8 cellular contexts compared by ENCODE assay signal in genomic region chr14:64510825-64511679, GRCh38. TPM values are rescaled to one million over a fixed set of nuclear protein-coding genes. Genes with fewer than 3 reads are reported as not detected.
DNase-seq lines count a peak whose midpoint lies in the region; ATAC-seq, FAIRE-seq and TF ChIP-seq lines count a peak whose summit lies in the region.

No MANE protein-coding gene starts in this region.

- H3K4me1 Mint-ChIP-seq in stimulated activated memory B cell treated with anti-CD40 and anti-IgM and Interleukin-4, amounts not matched to agents 10 μg/mL and 1 μg/mL and 100 μg/mL, for 72 hours = peaks cover 73% of the 10 kb centered on the region

- H3K36me3 ChIP-seq in endothelial cell of umbilical vein (ENCODE audit: control insufficient read depth in 2 of 2, extremely low read depth in 1 of 2, insufficient read depth in 2 of 2, low read length in 2 of 2) = no peaks in the 10 kb centered on the region

- H3K27me3 ChIP-seq in endothelial cell of umbilical vein (ENCODE audit: control insufficient read depth in 2 of 2, insufficient read depth in 2 of 2, low read length in 2 of 2) = no peaks in the 10 kb centered on the region

- peaks cover 24% of the 10 kb centered on the region for H4K20me1 ChIP-seq in endothelial cell of umbilical vein (replicated peaks; ENCODE audit: control insufficient read depth, extremely low read depth, insufficient read depth, low read length)

- peaks cover 92% of the 10 kb centered on the region for H3K79me2 ChIP-seq in endothelial cell of umbilical vein (ENCODE audit: control insufficient read depth, insufficient read depth, low read length)

- POLR2A ChIA-PET in endothelial cell of umbilical vein (lab: Charles Lee) = no interaction called here

- H3K4me2 ChIP-seq in endothelial cell of umbilical vein (ENCODE audit: insufficient read depth, low read length) = peak overlapping the region; percentile 38

- H3K9me1 ChIP-seq in endothelial cell of umbilical vein (replicated peaks; ENCODE audit: control insufficient read depth, extremely low read depth, insufficient read depth, low read length) = no peaks in the 10 kb centered on the region

- no TSS peak for BruUV-seq in endothelial cell of umbilical vein (replicated peaks; lab: Mats Ljungman, UMichigan)

- DNase-seq in Caki2 (ENCODE audit: low read depth) = peak; percentile 51
- DNase-seq in HTR-8/SVneo (ENCODE audit: insufficient read length, low spot score) = peak; percentile 90
- peak; percentile 27 to 78 for DNase-seq in NOMO-1 (lab: John Stamatoyannopoulos, UW; ENCODE audit: unreplicated experiment in 2 of 2)
- DNase-seq in activated CD8-positive, alpha-beta memory T cell treated with anti-CD3 and anti-CD28 coated beads, Interleukin-2, amount 50 U/mL, for 24 hours (ENCODE audit: extremely low read depth) = peak; percentile 40
- DNase-seq in endothelial cell of umbilical vein (ENCODE audit: low read depth, low spot score) = peak; percentile 72
- DNase-seq in mucosa of gallbladder (ENCODE audit: low spot score) = peak; percentile 78

- H3K4me3 ChIP-seq in endothelial cell of umbilical vein (replicated peaks in 1 of 3; ENCODE audit: insufficient read depth in 1 of 3, low read depth in 1 of 3, low read length in 3 of 3) = no peak overlapping the region

- H3K9me3 ChIP-seq in endothelial cell of umbilical vein (replicated peaks; ENCODE audit: control insufficient read depth, insufficient read depth, low read length) = no peaks in the 10 kb centered on the region

- no peaks in the 10 kb centered on the region for H3K27me3 Mint-ChIP-seq in stimulated activated memory B cell treated with anti-CD40 and anti-IgM and Interleukin-4, amounts not matched to agents 10 μg/mL and 1 μg/mL and 100 μg/mL, for 72 hours

- no peak overlapping the region for H2AFZ ChIP-seq in endothelial cell of umbilical vein (ENCODE audit: low read depth, low read length)

- CTCF ChIA-PET in endothelial cell of umbilical vein (lab: Charles Lee) = interaction anchor here (0.6 to 3.0 kb wide), 33 partner anchors 10 to 501 kb away, joined by 3 to 43 read pairs (median 5); partner anchors contain the start of genes AKAP5 and HSPA2

- intact Hi-C loops in endothelial cell of umbilical vein (cut with micrococcal nuclease) = loop anchor here (5.0 kb wide), 1 partner anchor 251 kb away; no protein-coding TSS in a partner anchor

- no peaks in the 10 kb centered on the region for H3K9me3 Mint-ChIP-seq in stimulated activated memory B cell treated with anti-CD40 and anti-IgM and Interleukin-4, amounts not matched to agents 10 μg/mL and 1 μg/mL and 100 μg/mL, for 72 hours

- peaks cover 9% of the 10 kb centered on the region for H3K36me3 Mint-ChIP-seq in stimulated activated memory B cell treated with anti-CD40 and anti-IgM and Interleukin-4, amounts not matched to agents 10 μg/mL and 1 μg/mL and 100 μg/mL, for 72 hours

- TF ChIP-seq POLR2A in endothelial cell of umbilical vein (IDR thresholded peaks at IDR 0.05; ENCODE audit: low read depth, low read length) = no peak

- FAIRE-seq in HTR-8/SVneo (lab: Jason Lieb, UNC) (peak; percentile 99), endothelial cell of umbilical vein (lab: Jason Lieb, UNC) (peak; percentile 62)

- peak overlapping the region; percentile 44 for H3K27ac Mint-ChIP-seq in stimulated activated memory B cell treated with anti-CD40 and anti-IgM and Interleukin-4, amounts not matched to agents 10 μg/mL and 1 μg/mL and 100 μg/mL, for 72 hours

- H3K4me3 Mint-ChIP-seq in stimulated activated memory B cell treated with anti-CD40 and anti-IgM and Interleukin-4, amounts not matched to agents 10 μg/mL and 1 μg/mL and 100 μg/mL, for 72 hours = peak overlapping the region; percentile 43

- in situ Hi-C loops in Caki2 (cut with HindIII; ENCODE audit: low pct_unique_long_range_greater_than_20kb, low sequenced_read_pairs) = no loop called here

- peak; percentile 78 to 84 for TF ChIP-seq CTCF in endothelial cell of umbilical vein (IDR thresholded peaks at IDR 0.05; ENCODE audit: extremely low read depth in 1 of 2, insufficient read depth in 1 of 2, low read depth in 1 of 2, low read length in 2 of 2)

- no peak overlapping the region for H3K9ac ChIP-seq in endothelial cell of umbilical vein (replicated peaks; ENCODE audit: extremely low read depth, insufficient read depth, low read length)

- H3K27ac ChIP-seq in endothelial cell of umbilical vein (ENCODE audit: insufficient read depth, low read depth, low read length) = no peak overlapping the region

- ATAC-seq in stimulated activated memory B cell treated with anti-CD40 and anti-IgM and Interleukin-4, amounts not matched to agents 10 μg/mL and 1 μg/mL and 100 μg/mL, for 72 hours = no peak
- ATAC-seq in GM18861 (IDR thresholded peaks at IDR 0.05; ENCODE audit: unreplicated experiment) = no peak

- dilution Hi-C loops in endothelial cell of umbilical vein (cut with MboI; ENCODE audit: extremely low pct_ligation_motif_present, low sequenced_read_pairs) = no loop called here

- H3K4me1 ChIP-seq in endothelial cell of umbilical vein (ENCODE audit: control insufficient read depth, extremely low read depth, insufficient read depth, low read length) = peaks cover 21% of the 10 kb centered on the region

TF ChIP-seq in endothelial cell of umbilical vein, 7 proteins besides CTCF, POLR2A, EP300 and RAD21 (continues in another document):
- TF ChIP-seq EZH2 (IDR thresholded peaks at IDR 0.05; ENCODE audit: borderline replicate concordance, low read depth, low read length, severe bottlenecking) = no peak
- TF ChIP-seq MAX (IDR thresholded peaks at IDR 0.05; ENCODE audit: insufficient read depth, insufficient read length) = no peak

RNA-seq across cellular contexts. Expression of gene ZBTB1, which starts 6.5 kb away (rescaled TPM):
- 20.2 and 36.6 TPM in 2 replicates for total RNA-seq in Caki2 (2014; rRNA removed; shearing (Covaris generic); ENCODE audit: low replicate concordance)
- total RNA-seq in endothelial cell of umbilical vein = 32.2 and 32.5 TPM in 2 replicates
- polyA plus RNA-seq in endothelial cell of umbilical vein = 9.7 and 12.4 TPM in 2 replicates
- 12.4 and 13.8 TPM in 2 replicates for polyA plus RNA-seq in endothelial cell of umbilical vein (2011; cell fraction: cytosol; rRNA removed)
- polyA plus RNA-seq in endothelial cell of umbilical vein (2011; cell fraction: nucleus; rRNA removed) = 25.3 and 31.2 TPM in 2 replicates
- polyA plus RNA-seq in endothelial cell of umbilical vein (2012) = 16.9 and 21.7 TPM in 2 replicates
- 30.9 and 37.8 TPM in 2 replicates for polyA minus RNA-seq in endothelial cell of umbilical vein
- polyA minus RNA-seq in endothelial cell of umbilical vein (2011; cell fraction: cytosol; rRNA and poly(A)+ RNA removed) = 18.6 TPM
- polyA minus RNA-seq in endothelial cell of umbilical vein (2011; cell fraction: nucleus; rRNA and poly(A)+ RNA removed) = 35.3 and 47.6 TPM in 2 replicates
- total RNA-seq in mucosa of gallbladder = 38.5 TPM

RNA-seq across cellular contexts. Expression of gene ZBTB25, which starts 7.4 kb away (rescaled TPM):
- 0.38 and 0.74 TPM in 2 replicates for total RNA-seq in Caki2 (2014; rRNA removed; shearing (Covaris generic); ENCODE audit: low replicate concordance)
- total RNA-seq in endothelial cell of umbilical vein = 6.4 and 7.7 TPM in 2 replicates
- polyA plus RNA-seq in endothelial cell of umbilical vein = 3.2 and 3.7 TPM in 2 replicates
- 3.4 and 3.5 TPM in 2 replicates for polyA plus RNA-seq in endothelial cell of umbilical vein (2011; cell fraction: cytosol; rRNA removed)
- 8.1 and 9.7 TPM in 2 replicates for polyA plus RNA-seq in endothelial cell of umbilical vein (2011; cell fraction: nucleus; rRNA removed)
- polyA plus RNA-seq in endothelial cell of umbilical vein (2012) = 3.2 and 3.3 TPM in 2 replicates
- 8.1 and 9.8 TPM in 2 replicates for polyA minus RNA-seq in endothelial cell of umbilical vein
- polyA minus RNA-seq in endothelial cell of umbilical vein (2011; cell fraction: cytosol; rRNA and poly(A)+ RNA removed) = 16.3 TPM
- 6.6 and 8.7 TPM in 2 replicates for polyA minus RNA-seq in endothelial cell of umbilical vein (2011; cell fraction: nucleus; rRNA and poly(A)+ RNA removed)
- 13.6 TPM for total RNA-seq in mucosa of gallbladder

RNA-seq across cellular contexts. Expression of gene HSPA2, which starts 29.5 kb away (rescaled TPM):
- 38.4 and 42.5 TPM in 2 replicates for total RNA-seq in Caki2 (2014; rRNA removed; shearing (Covaris generic); ENCODE audit: low replicate concordance)
- 8.2 and 11.4 TPM in 2 replicates for total RNA-seq in endothelial cell of umbilical vein
- polyA plus RNA-seq in endothelial cell of umbilical vein = 5.3 and 5.6 TPM in 2 replicates
- 3.0 and 4.2 TPM in 2 replicates for polyA plus RNA-seq in endothelial cell of umbilical vein (2011; cell fraction: cytosol; rRNA removed)
- 3.0 and 3.6 TPM in 2 replicates for polyA plus RNA-seq in endothelial cell of umbilical vein (2011; cell fraction: nucleus; rRNA removed)
- 2.8 and 3.0 TPM in 2 replicates for polyA plus RNA-seq in endothelial cell of umbilical vein (2012)
- 6.2 and 7.2 TPM in 2 replicates for polyA minus RNA-seq in endothelial cell of umbilical vein
- 3.6 TPM for polyA minus RNA-seq in endothelial cell of umbilical vein (2011; cell fraction: cytosol; rRNA and poly(A)+ RNA removed)
- polyA minus RNA-seq in endothelial cell of umbilical vein (2011; cell fraction: nucleus; rRNA and poly(A)+ RNA removed) = 2.5 and 6.3 TPM in 2 replicates
- total RNA-seq in mucosa of gallbladder = 16.2 TPM

RNA-seq across cellular contexts. Expression of gene PPP1R36, which starts 38.7 kb away (rescaled TPM):
- total RNA-seq in Caki2 (2014; rRNA removed; shearing (Covaris generic); ENCODE audit: low replicate concordance) = not detected in 2 replicates
- total RNA-seq in endothelial cell of umbilical vein (0.51 and 0.60 TPM in 2 replicates), mucosa of gallbladder (3.2 TPM)
- polyA plus RNA-seq in endothelial cell of umbilical vein = 0.28 TPM in 1 of 2 replicates, not detected in the other
- polyA plus RNA-seq in endothelial cell of umbilical vein (2011; cell fraction: cytosol; rRNA removed) = 0.34 and 0.41 TPM in 2 replicates
- 0.28 and 0.61 TPM in 2 replicates for polyA plus RNA-seq in endothelial cell of umbilical vein (2011; cell fraction: nucleus; rRNA removed)
- 0.20 and 0.36 TPM in 2 replicates for polyA plus RNA-seq in endothelial cell of umbilical vein (2012)
- 1.4 TPM in 1 of 2 replicates, not detected in the other for polyA minus RNA-seq in endothelial cell of umbilical vein
- not detected for polyA minus RNA-seq in endothelial cell of umbilical vein (2011; cell fraction: cytosol; rRNA and poly(A)+ RNA removed)
- not detected in 2 replicates for polyA minus RNA-seq in endothelial cell of umbilical vein (2011; cell fraction: nucleus; rRNA and poly(A)+ RNA removed)

RNA-seq across cellular contexts. Expression of gene AKAP5, which starts 45.8 kb away (rescaled TPM):
- 0.87 and 1.3 TPM in 2 replicates for total RNA-seq in Caki2 (2014; rRNA removed; shearing (Covaris generic); ENCODE audit: low replicate concordance)
- 0.75 and 1.1 TPM in 2 replicates for total RNA-seq in endothelial cell of umbilical vein
- polyA plus RNA-seq in endothelial cell of umbilical vein = 0.06 and 0.10 TPM in 2 replicates
- polyA plus RNA-seq in endothelial cell of umbilical vein (2011; cell fraction: cytosol; rRNA removed) = 0.19 and 0.20 TPM in 2 replicates
- polyA plus RNA-seq in endothelial cell of umbilical vein (2011; cell fraction: nucleus; rRNA removed) = 0.18 and 0.34 TPM in 2 replicates
- 0.11 and 0.31 TPM in 2 replicates for polyA plus RNA-seq in endothelial cell of umbilical vein (2012)
- polyA minus RNA-seq in endothelial cell of umbilical vein = 0.15 and 0.19 TPM in 2 replicates
- polyA minus RNA-seq in endothelial cell of umbilical vein (2011; cell fraction: cytosol; rRNA and poly(A)+ RNA removed) = not detected
- polyA minus RNA-seq in endothelial cell of umbilical vein (2011; cell fraction: nucleus; rRNA and poly(A)+ RNA removed) = 0.34 and 0.53 TPM in 2 replicates
- total RNA-seq in mucosa of gallbladder = 1.5 TPM

Comparison
In these comparisons a context has a peak if more than half of its experiments do, and no peak if none do; other contexts are left out.
1. DNase-seq: peak in every context shown above with its lines; median percentile 90 in HTR-8/SVneo; 78 in mucosa of gallbladder; 72 in endothelial cell of umbilical vein; 52 in NOMO-1; 51 in Caki2; 40 in activated CD8-positive, alpha-beta memory T cell treated with anti-CD3 and anti-CD28 coated beads, Interleukin-2, amount 50 U/mL, for 24 hours.